1 cellular context compared by ENCODE assay signal in genomic region chr19:2064395-2064787, GRCh38.
TF ChIP-seq lines count a peak whose summit lies in the region.

No MANE protein-coding gene starts in this region.

TF ChIP-seq in SK-N-SH, 30 proteins besides CTCF, POLR2A, EP300 and RAD21:
- no peak for TF ChIP-seq REST (IDR thresholded peaks at IDR 0.05; ENCODE audit: low read depth, low read length)
- TF ChIP-seq EZH2phosphoT487 (IDR thresholded peaks at IDR 0.05; ENCODE audit: borderline replicate concordance, low read depth): no peak
- no peak for TF ChIP-seq RFX5 (IDR thresholded peaks at IDR 0.05; ENCODE audit: low read length)
